10 cellular contexts compared by ENCODE assay signal in genomic region chr10:121838931-121839330, GRCh38.
"Had no signal": no experiment of that assay in that cellular context is flagged by ENCODE, and none has a peak within 500 bp of the region (broad histone marks: within the 10 kb centered on the region; RNA-seq: fewer than 3 reads in every experiment).

No MANE protein-coding gene starts in this region.

- ATAC-seq: activated CD4-positive, alpha-beta T cell treated with anti-CD3 and anti-CD28 coated beads for 36 hours; left colon had no signal

- DNase-seq: activated CD4-positive, alpha-beta T cell treated with anti-CD3 and anti-CD28 coated beads for 36 hours; activated naive CD4-positive, alpha-beta T cell treated with anti-CD3 and anti-CD28 coated beads, Interleukin-2, amount 10 ng/mL, durations not matched to agents 7 days and 5 days; foreskin melanocyte; head of caudate nucleus; left colon; midbrain; naive B cell had no signal

- H3K4me3 ChIP-seq: cardiac muscle cell, lung, skin epidermis had no signal
